Comparison of ENCODE assay signal across 14 cellular contexts in genomic region chrX:27918799-27919198, GRCh38.
DNase-seq lines count a peak whose midpoint lies in the region; ATAC-seq and TF ChIP-seq lines count a peak whose summit lies in the region.
"Had no signal": no experiment of that assay in that cellular context is flagged by ENCODE, and none has a peak within 500 bp of the region (broad histone marks: within the 10 kb centered on the region; RNA-seq: fewer than 3 reads in every experiment).

No MANE protein-coding gene starts in this region.

- H3K4me3 ChIP-seq in Peyer's patch (no peak overlapping the region), fibroblast of mammary gland (ENCODE audit: control insufficient read depth, low read depth, low read length) (no peak overlapping the region)
- H3K4me3 ChIP-seq: lung, upper lobe of left lung had no signal

- no peaks in the 10 kb centered on the region for H3K4me1 Mint-ChIP-seq in progenitor cell of endocrine pancreas (ENCODE audit: low read depth)
- no peaks in the 10 kb centered on the region for H3K4me1 Mint-ChIP-seq in activated CD4-positive, alpha-beta memory T cell treated with anti-CD3 and anti-CD28 coated beads for 36 hours (ENCODE audit: low read depth)
- H3K4me1 Mint-ChIP-seq: activated CD8-positive, alpha-beta memory T cell treated with anti-CD3 and anti-CD28 coated beads, Interleukin-2, amount 10 ng/mL, durations not matched to agents 7 days and 5 days; activated naive CD8-positive, alpha-beta T cell treated with anti-CD3 and anti-CD28 coated beads, Interleukin-2, amount 50 U/mL, for 24 hours had no signal

- no peaks in the 10 kb centered on the region for H3K9me3 ChIP-seq in Peyer's patch
- H3K9me3 ChIP-seq: upper lobe of left lung had no signal

- H3K27ac Mint-ChIP-seq in progenitor cell of endocrine pancreas: no peak overlapping the region
- H3K27ac Mint-ChIP-seq in activated CD4-positive, alpha-beta memory T cell treated with anti-CD3 and anti-CD28 coated beads for 36 hours: no peak overlapping the region
- H3K27ac Mint-ChIP-seq: activated CD8-positive, alpha-beta memory T cell treated with anti-CD3 and anti-CD28 coated beads, Interleukin-2, amount 10 ng/mL, durations not matched to agents 7 days and 5 days; activated naive CD8-positive, alpha-beta T cell treated with anti-CD3 and anti-CD28 coated beads, Interleukin-2, amount 50 U/mL, for 24 hours had no signal

- H3K27me3 Mint-ChIP-seq in progenitor cell of endocrine pancreas: no peaks in the 10 kb centered on the region
- no peaks in the 10 kb centered on the region for H3K27me3 Mint-ChIP-seq in activated CD4-positive, alpha-beta memory T cell treated with anti-CD3 and anti-CD28 coated beads for 36 hours
- H3K27me3 Mint-ChIP-seq: activated CD8-positive, alpha-beta memory T cell treated with anti-CD3 and anti-CD28 coated beads, Interleukin-2, amount 10 ng/mL, durations not matched to agents 7 days and 5 days; activated naive CD8-positive, alpha-beta T cell treated with anti-CD3 and anti-CD28 coated beads, Interleukin-2, amount 50 U/mL, for 24 hours had no signal

- H3K4me1 ChIP-seq in Peyer's patch: no peaks in the 10 kb centered on the region
- H3K4me1 ChIP-seq: upper lobe of left lung had no signal

- TF ChIP-seq CTCF in Peyer's patch (IDR thresholded peaks at IDR 0.05) (peak in 3 of 6 experiments; percentile 34 to 64 (median 46)), fibroblast of mammary gland (conservative IDR thresholded peaks at IDR 0.05; ENCODE audit: control insufficient read depth, insufficient read depth, low read depth, low read length) (peak; percentile 2), progenitor cell of endocrine pancreas (IDR thresholded peaks at IDR 0.05; ENCODE audit: unreplicated experiment) (peak; percentile 28)

- ATAC-seq in left cardiac atrium: no peak
- ATAC-seq: activated CD8-positive, alpha-beta memory T cell treated with anti-CD3 and anti-CD28 coated beads, Interleukin-2, amount 10 ng/mL, durations not matched to agents 7 days and 5 days; activated naive CD8-positive, alpha-beta T cell treated with anti-CD3 and anti-CD28 coated beads, Interleukin-2, amount 50 U/mL, for 24 hours had no signal

- H3K27me3 ChIP-seq in Peyer's patch: no peaks in the 10 kb centered on the region
- H3K27me3 ChIP-seq: upper lobe of left lung had no signal

- H3K4me3 Mint-ChIP-seq in progenitor cell of endocrine pancreas (ENCODE audit: low read depth): no peak overlapping the region
- H3K4me3 Mint-ChIP-seq in activated CD4-positive, alpha-beta memory T cell treated with anti-CD3 and anti-CD28 coated beads for 36 hours: no peak overlapping the region
- H3K4me3 Mint-ChIP-seq: activated CD8-positive, alpha-beta memory T cell treated with anti-CD3 and anti-CD28 coated beads, Interleukin-2, amount 10 ng/mL, durations not matched to agents 7 days and 5 days; activated naive CD8-positive, alpha-beta T cell treated with anti-CD3 and anti-CD28 coated beads, Interleukin-2, amount 50 U/mL, for 24 hours had no signal

- H3K27ac ChIP-seq in Peyer's patch: no peak overlapping the region
- H3K27ac ChIP-seq: upper lobe of left lung had no signal

- POLR2A ChIA-PET in activated CD4-positive, alpha-beta memory T cell treated with anti-CD3 and anti-CD28 coated beads for 36 hours (lab: Charles Lee): no interaction called here

- H3K9me3 Mint-ChIP-seq in progenitor cell of endocrine pancreas (ENCODE audit: low read depth): no peaks in the 10 kb centered on the region
- H3K9me3 Mint-ChIP-seq in activated CD4-positive, alpha-beta memory T cell treated with anti-CD3 and anti-CD28 coated beads for 36 hours: no peaks in the 10 kb centered on the region

- no peak for TF ChIP-seq POLR2A in Peyer's patch (IDR thresholded peaks at IDR 0.05)

- intact Hi-C loops in left cardiac atrium (cut with DNase I): no loop called here
- intact Hi-C loops in activated CD4-positive, alpha-beta memory T cell treated with anti-CD3 and anti-CD28 coated beads for 36 hours (cut with micrococcal nuclease): no loop called here

- H3K36me3 ChIP-seq in Peyer's patch: no peaks in the 10 kb centered on the region
- H3K36me3 ChIP-seq: upper lobe of left lung had no signal

- CTCF ChIA-PET in activated CD4-positive, alpha-beta memory T cell treated with anti-CD3 and anti-CD28 coated beads for 36 hours (lab: Charles Lee): no interaction called here

- DNase-seq in DMS 273 (lab: John Stamatoyannopoulos, UW; ENCODE audit: unreplicated experiment): peak; percentile 33
- no peak for DNase-seq in DMS 273 treated with DMSO at 0.1 percent for 48 hours (lab: John Stamatoyannopoulos, UW)
- DNase-seq in Peyer's patch: peak in 2 of 3 donors; percentile 15 to 66
- DNase-seq in fibroblast of mammary gland (ENCODE audit: low read depth): no peak
- DNase-seq in progenitor cell of endocrine pancreas (ENCODE audit: low spot score, unreplicated experiment): no peak
- DNase-seq in Ammon's horn (ENCODE audit: low spot score): no peak
- DNase-seq in left cardiac atrium: no peak
- no peak for DNase-seq in activated CD4-positive, alpha-beta memory T cell treated with anti-CD3 and anti-CD28 coated beads for 36 hours
- DNase-seq: activated CD8-positive, alpha-beta memory T cell treated with anti-CD3 and anti-CD28 coated beads, Interleukin-2, amount 10 ng/mL, durations not matched to agents 7 days and 5 days; activated naive CD8-positive, alpha-beta T cell treated with anti-CD3 and anti-CD28 coated beads, Interleukin-2, amount 50 U/mL, for 24 hours; EL; Karpas-422 had no signal

- H3K36me3 Mint-ChIP-seq in progenitor cell of endocrine pancreas (ENCODE audit: insufficient read depth): no peaks in the 10 kb centered on the region
- no peaks in the 10 kb centered on the region for H3K36me3 Mint-ChIP-seq in activated CD4-positive, alpha-beta memory T cell treated with anti-CD3 and anti-CD28 coated beads for 36 hours
- H3K36me3 Mint-ChIP-seq: activated CD8-positive, alpha-beta memory T cell treated with anti-CD3 and anti-CD28 coated beads, Interleukin-2, amount 10 ng/mL, durations not matched to agents 7 days and 5 days had no signal

Comparison
In these comparisons a context has a peak if more than half of its experiments do, and no peak if none do; other contexts are left out.
1. DNase-seq: peak in DMS 273 (single experiment) and Peyer's patch (2 of 3); none in DMS 273 treated with DMSO at 0.1 percent for 48 hours (single experiment), fibroblast of mammary gland (single experiment), progenitor cell of endocrine pancreas (single experiment), Ammon's horn (single experiment), left cardiac atrium (single experiment) and activated CD4-positive, alpha-beta memory T cell treated with anti-CD3 and anti-CD28 coated beads for 36 hours (single experiment).